In the genomic region with DNA sequence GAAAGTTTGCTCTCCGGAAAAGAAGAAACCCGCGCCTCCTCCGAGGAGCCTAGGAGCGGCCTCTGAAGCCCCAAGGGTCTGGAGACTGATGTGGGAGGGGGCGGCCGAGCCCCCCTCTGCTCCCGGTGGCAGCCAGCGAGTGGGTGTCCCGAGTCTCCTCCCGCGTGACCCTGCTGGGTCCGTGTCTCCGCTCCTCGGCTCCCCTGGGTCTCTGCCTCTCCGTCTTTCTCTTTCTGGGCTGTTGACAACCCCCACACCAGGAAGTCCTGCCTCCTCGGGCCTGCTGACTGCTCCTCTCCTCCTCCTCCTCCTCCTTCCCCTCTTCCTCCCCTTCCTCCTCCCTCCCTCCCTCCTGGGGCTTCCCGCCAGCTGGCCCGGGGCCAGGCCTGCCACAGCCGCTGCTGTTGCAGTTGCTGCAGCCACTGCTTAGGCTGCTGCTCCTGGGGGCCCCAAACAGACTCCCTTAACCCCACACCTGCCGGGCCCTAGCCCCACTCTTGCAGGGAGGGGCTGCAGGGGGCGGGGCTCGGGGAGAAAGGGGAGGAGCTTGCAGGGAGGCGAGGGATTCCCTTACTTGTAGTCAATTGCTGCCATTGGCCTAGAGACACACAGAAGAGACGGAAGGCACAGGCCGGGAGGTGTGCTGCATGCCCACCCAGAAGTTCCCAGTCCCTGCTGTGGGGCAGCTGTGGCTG, we compare ENCODE assay signal across 8 cellular contexts. TPM values are rescaled to one million over a fixed set of nuclear protein-coding genes. Genes with fewer than 3 reads are reported as not detected.
DNase-seq lines count a peak whose midpoint lies in the region; ATAC-seq and FAIRE-seq lines count a peak whose summit lies in the region.

Gene TSC22D4, minus strand, starts transcription at position 249 of the 695 bp plus-strand sequence. CDS start 1,176 bp downstream, outside the sequence.

- DNase-seq in Ammon's horn (ENCODE audit: low spot score) = peak; percentile 98
- DNase-seq in GM19239 (ENCODE audit: insufficient read length, low spot score) = peak; percentile 94
- DNase-seq in NCI-H774 (lab: John Stamatoyannopoulos, UW) = peak; percentile 70
- DNase-seq in activated CD4-positive, alpha-beta T cell treated with anti-CD3 and anti-CD28 coated beads, Interleukin-2, amount 50 U/mL, for 24 hours (ENCODE audit: low read depth in 1 of 2, low spot score in 1 of 2) = peak; percentile 76 to 79
- peak; percentile 94 for DNase-seq in dedifferentiated amniotic fluid mesenchymal stem cell (ENCODE audit: extremely low spot score)
- peak; percentile 94 for DNase-seq in left lobe of liver (ENCODE audit: low spot score)
- peak; percentile 91 for DNase-seq in stimulated activated CD4-positive, alpha-beta T cell treated with anti-CD3 and anti-CD28 coated beads, Interleukin-1b, Interleukin-23, amount 100 ng/mL, for 48 hours

- peak; percentile 95 for FAIRE-seq in GM19239 (lab: Jason Lieb, UNC)

- ATAC-seq in HG03457 (IDR thresholded peaks at IDR 0.05; ENCODE audit: unreplicated experiment) (peak; percentile 44), left lobe of liver (peak; percentile 88)

RNA-seq across cellular contexts. Expression of gene TSC22D4, which starts in this region (rescaled TPM):
- total RNA-seq in left lobe of liver = 16.9 TPM

Comparison
In these comparisons a context has a peak if more than half of its experiments do, and no peak if none do; other contexts are left out.
1. Peak in every context shown above with its lines: DNase-seq and ATAC-seq.